19 cellular contexts compared by ENCODE assay signal in genomic region chr20:21020656-21021004, GRCh38.
DNase-seq lines count a peak whose midpoint lies in the region; ATAC-seq and TF ChIP-seq lines count a peak whose summit lies in the region.
"Had no signal": no experiment of that assay in that cellular context is flagged by ENCODE, and none has a peak within 500 bp of the region (broad histone marks: within the 10 kb centered on the region; RNA-seq: fewer than 3 reads in every experiment).

No MANE protein-coding gene starts in this region.

- no peaks in the 10 kb centered on the region for H3K36me3 ChIP-seq in subcutaneous abdominal adipose tissue (ENCODE audit: control insufficient read depth in 5 of 5, insufficient read depth in 5 of 5, low read length in 5 of 5)

- peaks cover 0 to 18% (median 14%) of the 10 kb centered on the region in 5 donors for H3K4me1 ChIP-seq in subcutaneous abdominal adipose tissue (ENCODE audit: control insufficient read depth in 5 of 5, insufficient read depth in 5 of 5, low read length in 5 of 5)

- intact Hi-C loops in Right ventricle myocardium inferior (cut with DNase I) (no loop called here), cardiac septum (cut with DNase I) (no loop called here), posterior cingulate gyrus (cut with DNase I) (no loop called here)

- H3K9me3 Mint-ChIP-seq in WTC11 = no peaks in the 10 kb centered on the region
- H3K9me3 Mint-ChIP-seq: CD8-positive, alpha-beta T cell had no signal

- no peaks in the 10 kb centered on the region for H3K9me3 ChIP-seq in subcutaneous abdominal adipose tissue (ENCODE audit: control insufficient read depth in 5 of 5, low read length in 5 of 5)

- TF ChIP-seq CTCF in WTC11 (IDR thresholded peaks at IDR 0.05) = no peak
- no peak for TF ChIP-seq CTCF in fibroblast of the aortic adventitia (IDR thresholded peaks at IDR 0.05; ENCODE audit: insufficient read depth, low read length)

- H3K36me3 Mint-ChIP-seq in WTC11 = no peaks in the 10 kb centered on the region
- H3K36me3 Mint-ChIP-seq: CD8-positive, alpha-beta T cell had no signal

- H3K27ac Mint-ChIP-seq in WTC11 = no peak overlapping the region
- H3K27ac Mint-ChIP-seq: CD8-positive, alpha-beta T cell; HFFc6 had no signal

- peaks cover 0 to 10% (median 4%) of the 10 kb centered on the region in 5 donors for H3K27me3 ChIP-seq in subcutaneous abdominal adipose tissue (ENCODE audit: control insufficient read depth in 5 of 5, insufficient read depth in 4 of 5, low read length in 5 of 5)

- no peak overlapping the region for H3K9ac ChIP-seq in subcutaneous abdominal adipose tissue (ENCODE audit: low read length in 5 of 5)

- POLR2A ChIA-PET in WTC11 (lab: Charles Lee) = no interaction called here

- no peak for DNase-seq in Right ventricle myocardium inferior (ENCODE audit: missing footprints)
- no peak for DNase-seq in cardiac septum (ENCODE audit: low spot score)
- no peak for DNase-seq in WTC11 (ENCODE audit: low spot score)
- peak; percentile 19 for DNase-seq in fibroblast of the aortic adventitia (ENCODE audit: low read depth)
- DNase-seq in NCI-H2227 (lab: John Stamatoyannopoulos, UW; ENCODE audit: unreplicated experiment) = no peak
- DNase-seq in posterior cingulate gyrus = no peak
- DNase-seq: CD8-positive, alpha-beta T cell; DMS79 treated with DMSO at 0.1 percent for 48 hours; HFFc6; Kasumi-1; MM.1S; NCI-H1092 treated with DMSO at 0.1 percent for 48 hours; NCI-H2227 treated with DMSO at 0.1 percent for 48 hours; NCI-H524; PC-9 had no signal

- CTCF ChIA-PET in WTC11 (lab: Charles Lee) = interaction anchor here (0.9 to 1.4 kb wide), 2 partner anchors 28 to 81 kb away, joined by 3 to 7 read pairs; no protein-coding TSS in a partner anchor

- peak overlapping the region; percentile 63 for H3K4me3 Mint-ChIP-seq in WTC11
- H3K4me3 Mint-ChIP-seq: CD8-positive, alpha-beta T cell; HFFc6 had no signal

- H3K27ac ChIP-seq in subcutaneous abdominal adipose tissue (ENCODE audit: low read depth, low read length) = no peak overlapping the region
- H3K27ac ChIP-seq: 22Rv1, PC-9 had no signal

- peaks cover 11% of the 10 kb centered on the region for H3K27me3 Mint-ChIP-seq in WTC11 (ENCODE audit: low read depth)

- no peak overlapping the region for H3K4me3 ChIP-seq in fibroblast of the aortic adventitia (ENCODE audit: low read depth, low read length)
- H3K4me3 ChIP-seq in subcutaneous abdominal adipose tissue (ENCODE audit: low read depth in 1 of 5, low read length in 5 of 5) = peak overlapping the region; percentile 4 to 62 (median 37)
- H3K4me3 ChIP-seq: GM12878, PC-9 had no signal

- ATAC-seq in Right ventricle myocardium inferior (peak; percentile 63), WTC11 (peak; percentile 25), HG03521 (IDR thresholded peaks at IDR 0.05; ENCODE audit: unreplicated experiment) (no peak)
- ATAC-seq: CD8-positive, alpha-beta T cell; GM12878 had no signal

- peaks cover 38% of the 10 kb centered on the region for H3K4me1 Mint-ChIP-seq in WTC11

TF ChIP-seq in WTC11, 78 proteins besides CTCF, POLR2A, EP300 and RAD21:
- TF ChIP-seq ZNF232 (CRISPR knock-in tag; IDR thresholded peaks at IDR 0.05) (no peak), ZNF423 (CRISPR knock-in tag; IDR thresholded peaks at IDR 0.05) (no peak), NFE2L1 (CRISPR knock-in tag; IDR thresholded peaks at IDR 0.05) (no peak), PRRX2 (CRISPR knock-in tag; IDR thresholded peaks at IDR 0.05) (no peak), NFATC4 (CRISPR knock-in tag; IDR thresholded peaks at IDR 0.05) (no peak), SMAD4 (CRISPR knock-in tag; IDR thresholded peaks at IDR 0.05) (no peak), ZNF281 (CRISPR knock-in tag; IDR thresholded peaks at IDR 0.05) (no peak), JAZF1 (CRISPR knock-in tag; IDR thresholded peaks at IDR 0.05) (no peak), FOXK1 (CRISPR knock-in tag; IDR thresholded peaks at IDR 0.05) (no peak), JUN (CRISPR knock-in tag; IDR thresholded peaks at IDR 0.05) (no peak)
- TF ChIP-seq, protein P1, sequence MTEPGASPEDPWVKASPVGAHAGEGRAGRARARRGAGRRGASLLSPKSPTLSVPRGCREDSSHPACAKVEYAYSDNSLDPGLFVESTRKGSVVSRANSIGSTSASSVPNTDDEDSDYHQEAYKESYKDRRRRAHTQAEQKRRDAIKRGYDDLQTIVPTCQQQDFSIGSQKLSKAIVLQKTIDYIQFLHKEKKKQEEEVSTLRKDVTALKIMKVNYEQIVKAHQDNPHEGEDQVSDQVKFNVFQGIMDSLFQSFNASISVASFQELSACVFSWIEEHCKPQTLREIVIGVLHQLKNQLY (CRISPR knock-in tag; IDR thresholded peaks at IDR 0.05) = no peak
- TF ChIP-seq, protein P2, sequence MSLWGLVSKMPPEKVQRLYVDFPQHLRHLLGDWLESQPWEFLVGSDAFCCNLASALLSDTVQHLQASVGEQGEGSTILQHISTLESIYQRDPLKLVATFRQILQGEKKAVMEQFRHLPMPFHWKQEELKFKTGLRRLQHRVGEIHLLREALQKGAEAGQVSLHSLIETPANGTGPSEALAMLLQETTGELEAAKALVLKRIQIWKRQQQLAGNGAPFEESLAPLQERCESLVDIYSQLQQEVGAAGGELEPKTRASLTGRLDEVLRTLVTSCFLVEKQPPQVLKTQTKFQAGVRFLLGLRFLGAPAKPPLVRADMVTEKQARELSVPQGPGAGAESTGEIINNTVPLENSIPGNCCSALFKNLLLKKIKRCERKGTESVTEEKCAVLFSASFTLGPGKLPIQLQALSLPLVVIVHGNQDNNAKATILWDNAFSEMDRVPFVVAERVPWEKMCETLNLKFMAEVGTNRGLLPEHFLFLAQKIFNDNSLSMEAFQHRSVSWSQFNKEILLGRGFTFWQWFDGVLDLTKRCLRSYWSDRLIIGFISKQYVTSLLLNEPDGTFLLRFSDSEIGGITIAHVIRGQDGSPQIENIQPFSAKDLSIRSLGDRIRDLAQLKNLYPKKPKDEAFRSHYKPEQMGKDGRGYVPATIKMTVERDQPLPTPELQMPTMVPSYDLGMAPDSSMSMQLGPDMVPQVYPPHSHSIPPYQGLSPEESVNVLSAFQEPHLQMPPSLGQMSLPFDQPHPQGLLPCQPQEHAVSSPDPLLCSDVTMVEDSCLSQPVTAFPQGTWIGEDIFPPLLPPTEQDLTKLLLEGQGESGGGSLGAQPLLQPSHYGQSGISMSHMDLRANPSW (CRISPR knock-in tag; conservative IDR thresholded peaks at IDR 0.05; ENCODE audit: low read depth) = no peak
